ENCODE assay signal across 9 cellular contexts in genomic region chr16:51150159-51150893, GRCh38. TPM values are rescaled to one million over a fixed set of nuclear protein-coding genes. Genes with fewer than 3 reads are reported as not detected.
DNase-seq lines count a peak whose midpoint lies in the region; ATAC-seq and TF ChIP-seq lines count a peak whose summit lies in the region.
"Had no signal": no experiment of that assay in that cellular context is flagged by ENCODE, and none has a peak within 500 bp of the region (broad histone marks: within the 10 kb centered on the region; RNA-seq: fewer than 3 reads in every experiment).

No MANE protein-coding gene starts in this region.

- H3K27me3 ChIP-seq in endodermal cell (ENCODE audit: control insufficient read depth, insufficient read depth, low read length, poor library complexity, severe bottlenecking) = no peaks in the 10 kb centered on the region
- H3K27me3 ChIP-seq in mucosa of stomach (ENCODE audit: control insufficient read depth, insufficient read depth, low read length) = peaks cover 67% of the 10 kb centered on the region
- H3K27me3 ChIP-seq in uterus = no peaks in the 10 kb centered on the region

- peaks cover 23% of the 10 kb centered on the region for H3K36me3 Mint-ChIP-seq in endodermal cell (ENCODE audit: low read depth)

- intact Hi-C loops in cardiac septum (cut with DNase I) (no loop called here), Right ventricle myocardium superior (cut with DNase I) (no loop called here), uterus (cut with DNase I; ENCODE audit: low total_unique reads) (loop anchor here (10.0 kb wide), 1 partner anchor 546 kb away; no protein-coding TSS in a partner anchor)

- peak overlapping the region; percentile 84 for H3K27ac ChIP-seq in endodermal cell (ENCODE audit: low read depth, low read length)
- H3K27ac ChIP-seq in uterus = peak overlapping the region; percentile 97

- ATAC-seq in Right ventricle myocardium superior (ENCODE audit: poor library complexity) = no peak
- ATAC-seq: PC-3 had no signal

- H3K9me3 ChIP-seq in endodermal cell (ENCODE audit: control insufficient read depth, low read length) (no peaks in the 10 kb centered on the region), mucosa of stomach (ENCODE audit: control insufficient read depth, low read length) (no peaks in the 10 kb centered on the region), uterus (no peaks in the 10 kb centered on the region)

- DNase-seq in cardiac septum (ENCODE audit: low spot score) (peak; percentile 15), Right ventricle myocardium superior (no peak), endodermal cell (peak; percentile 76), uterus (peak; percentile 36 to 41), NCI-H345 treated with DMSO at 0.1 percent for 48 hours (lab: John Stamatoyannopoulos, UW; ENCODE audit: unreplicated experiment) (no peak), SKM-1 treated with dmso at 0.1 percent for 144 hours (lab: John Stamatoyannopoulos, UW; ENCODE audit: unreplicated experiment) (no peak)
- no peak for DNase-seq in activated CD4-positive, alpha-beta T cell treated with anti-CD3 and anti-CD28 coated beads for 1 hour
- DNase-seq: PC-3 had no signal

- TF ChIP-seq CTCF in endodermal cell (conservative IDR thresholded peaks at IDR 0.05) (no peak), uterus (IDR thresholded peaks at IDR 0.05) (no peak)

- H3K9me3 Mint-ChIP-seq in endodermal cell = no peaks in the 10 kb centered on the region

- H3K27ac Mint-ChIP-seq in endodermal cell = peak overlapping the region; percentile 86

- no peak for TF ChIP-seq POLR2A in uterus (IDR thresholded peaks at IDR 0.05)

- H3K4me3 Mint-ChIP-seq in endodermal cell = peak overlapping the region; percentile 96

- H3K36me3 ChIP-seq in endodermal cell (ENCODE audit: control insufficient read depth, insufficient read depth, low read length) (no peaks in the 10 kb centered on the region), mucosa of stomach (ENCODE audit: control insufficient read depth, insufficient read depth, low read length) (no peaks in the 10 kb centered on the region), uterus (no peaks in the 10 kb centered on the region)

- H3K4me3 ChIP-seq in endodermal cell (ENCODE audit: low read length) (peak overlapping the region; percentile 99), mucosa of stomach (ENCODE audit: low read length) (no peak overlapping the region), uterus (peak overlapping the region; percentile 66 to 69)

- peaks cover 41% of the 10 kb centered on the region for H3K27me3 Mint-ChIP-seq in endodermal cell (ENCODE audit: insufficient read depth)

- H3K4me1 Mint-ChIP-seq in endodermal cell = peaks cover 37% of the 10 kb centered on the region

- H3K9ac ChIP-seq in endodermal cell (ENCODE audit: extremely low read depth, low read length, poor library complexity, severe bottlenecking) = peak overlapping the region; percentile 86
- H3K9ac ChIP-seq in mucosa of stomach (ENCODE audit: low read length) = peak overlapping the region; percentile 62

- WGBS in endodermal cell (ENCODE audit: insufficient coverage in 1 of 2, insufficient read length in 1 of 2), 2 experiments = 0% methylated on average over 17 to 54 of the region's 54 CpGs

- peaks cover 12% of the 10 kb centered on the region for H3K4me1 ChIP-seq in endodermal cell (ENCODE audit: control insufficient read depth, insufficient read depth, low read length)
- H3K4me1 ChIP-seq in mucosa of stomach (ENCODE audit: control insufficient read depth, insufficient read depth, low read length) = peaks cover 6% of the 10 kb centered on the region
- no peaks in the 10 kb centered on the region for H3K4me1 ChIP-seq in uterus

RNA-seq across cellular contexts. Expression of gene SALL1, which starts 0.7 kb away (rescaled TPM):
- total RNA-seq in cardiac septum = 0.22 TPM
- total RNA-seq in Right ventricle myocardium superior = 0.46 TPM
- total RNA-seq in endodermal cell = 100 to 1,000 TPM; 122 to 172 TPM
- 49.8 TPM for polyA plus RNA-seq in endodermal cell (2013, experiment 1 of 2)
- polyA plus RNA-seq in endodermal cell (2013, experiment 2 of 2) = 45.5 TPM
- total RNA-seq in uterus = 10 to 100 TPM in 2 of 4 donors, 1 to 10 TPM in 2; 2.1 to 56.0 (median 9.5) TPM
- total RNA-seq: PC-3 had no signal

Comparison
In these comparisons a context has a peak if more than half of its experiments do, and no peak if none do; other contexts are left out.
1. DNase-seq: peak in cardiac septum (single experiment), endodermal cell (single experiment) and uterus (2 of 2); none in Right ventricle myocardium superior (single experiment), activated CD4-positive, alpha-beta T cell treated with anti-CD3 and anti-CD28 coated beads for 1 hour (single experiment), NCI-H345 treated with DMSO at 0.1 percent for 48 hours (single experiment) and SKM-1 treated with dmso at 0.1 percent for 144 hours (single experiment).